1 cellular context compared by ENCODE assay signal in genomic region chr9:76216161-76216649, GRCh38.
TF ChIP-seq lines count a peak whose summit lies in the region.

No MANE protein-coding gene starts in this region.

TF ChIP-seq in GM23338, 12 proteins besides CTCF, POLR2A, EP300 and RAD21 (continued from another document):
- TF ChIP-seq ETS1 (IDR thresholded peaks at IDR 0.05) (no peak), EZH2phosphoT487 (IDR thresholded peaks at IDR 0.05; ENCODE audit: unreplicated experiment) (no peak), CREB1 (CRISPR knock-in tag; IDR thresholded peaks at IDR 0.05; ENCODE audit: low read depth) (no peak)
